In genomic region chr3:2446146-2446545, GRCh38 we compare ENCODE assay signal across 18 cellular contexts.
"Had no signal": no experiment of that assay in that cellular context is flagged by ENCODE, and none has a peak within 500 bp of the region (broad histone marks: within the 10 kb centered on the region; RNA-seq: fewer than 3 reads in every experiment).

No MANE protein-coding gene starts in this region.

- H3K4me1 ChIP-seq: esophagus muscularis mucosa, gastrocnemius medialis, lower lobe of right lung, neural progenitor cell, pancreas, right lobe of liver, tibial artery, upper lobe of right lung had no signal

- H3K9me3 ChIP-seq: esophagus muscularis mucosa, gastrocnemius medialis, left ventricle myocardium inferior, lower lobe of right lung, pancreas, right lobe of liver, tibial artery, upper lobe of right lung had no signal

- H3K4me3 ChIP-seq: esophagus muscularis mucosa, gastrocnemius medialis, left ventricle myocardium inferior, lower lobe of right lung, neural progenitor cell, pancreas, right lobe of liver, tibial artery, upper lobe of right lung had no signal

- H3K27me3 ChIP-seq: esophagus muscularis mucosa, gastrocnemius medialis, neural progenitor cell, pancreas, right lobe of liver, tibial artery, upper lobe of right lung had no signal

- H3K27ac ChIP-seq: epithelial cell of prostate, esophagus muscularis mucosa, gastrocnemius medialis, left ventricle myocardium inferior, lower lobe of right lung, neural progenitor cell, pancreas, right lobe of liver, tibial artery, upper lobe of right lung had no signal

- H3K4me2 ChIP-seq: neural progenitor cell had no signal

- H3K36me3 ChIP-seq: esophagus muscularis mucosa, gastrocnemius medialis, left ventricle myocardium inferior, lower lobe of right lung, neural progenitor cell, pancreas, right lobe of liver, tibial artery, upper lobe of right lung had no signal

- ATAC-seq: gastrocnemius medialis; natural killer cell; pancreas; right lobe of liver; stimulated activated memory B cell treated with anti-CD40 and anti-IgM and Interleukin-4, amounts not matched to agents 10 μg/mL and 1 μg/mL and 100 μg/mL, for 72 hours; upper lobe of right lung had no signal

- DNase-seq: effector memory CD4-positive, alpha-beta T cell; gastrocnemius medialis; immature natural killer cell; left ventricle myocardium inferior; lower lobe of right lung; natural killer cell; nucleus accumbens; pancreas; right lobe of liver; stimulated activated CD4-positive, alpha-beta T cell treated with anti-CD3 and anti-CD28 coated beads, Interleukin-15, amount 100 ng/mL, for 24 hours; stimulated activated CD4-positive, alpha-beta T cell treated with anti-CD3 and anti-CD28 coated beads, Interleukin-1b, Interleukin-23, amount 100 ng/mL, for 48 hours; stimulated activated CD4-positive, alpha-beta T cell treated with anti-CD3 and anti-CD28 coated beads, Interleukin-4, amount 100 ng/mL, for 24 hours; tibial artery; upper lobe of right lung had no signal

- H2AFZ ChIP-seq: neural progenitor cell had no signal
